Comparison of ENCODE assay signal across 8 cellular contexts in genomic region chr2:231673348-231673770, GRCh38. TPM values are rescaled to one million over a fixed set of nuclear protein-coding genes. Genes with fewer than 3 reads are reported as not detected.
DNase-seq lines count a peak whose midpoint lies in the region; ATAC-seq, FAIRE-seq and TF ChIP-seq lines count a peak whose summit lies in the region.

No MANE protein-coding gene starts in this region.

- H3K27ac Mint-ChIP-seq in astrocyte (ENCODE audit: unreplicated experiment) (peak overlapping the region; percentile 91), T-cell (peak overlapping the region in 1 of 2 donors; percentile 61)

- H3K4me2 ChIP-seq in astrocyte (ENCODE audit: low read length): peak overlapping the region; percentile 73

- ATAC-seq in left lung: peak; percentile 82
- no peak for ATAC-seq in T-cell (replicated peaks in 1 of 4)

- FAIRE-seq in astrocyte (lab: Jason Lieb, UNC): no peak

- intact Hi-C loops in left lung (cut with DNase I): no loop called here

- DNase-seq in COLO829 (ENCODE audit: low spot score): peak; percentile 81
- peak; percentile 36 for DNase-seq in astrocyte (ENCODE audit: low read depth)
- DNase-seq in left lung: peak; percentile 88 to 90
- DNase-seq in cortex of kidney (lab: John Stamatoyannopoulos, UW): no peak
- DNase-seq in GM03348 (ENCODE audit: low spot score): no peak
- DNase-seq in T-cell: no peak
- no peak for DNase-seq in NCI-H1436 treated with DMSO at 0.1 percent for 48 hours (lab: John Stamatoyannopoulos, UW)

- CTCF ChIA-PET in T-cell (lab: Charles Lee): interaction anchor here (0.6 to 1.1 kb wide), 3 partner anchors 14 to 56 kb away, joined by 3 to 9 read pairs (median 3); no protein-coding TSS in a partner anchor

- no peak overlapping the region for H3K4me3 ChIP-seq in astrocyte (ENCODE audit: insufficient read depth, low read depth, low read length)
- H3K4me3 ChIP-seq in left lung: peak overlapping the region in 1 of 2 donors; percentile 3

- no peaks in the 10 kb centered on the region for H4K20me1 ChIP-seq in astrocyte (ENCODE audit: insufficient read depth, low read length)

- no peak for TF ChIP-seq CTCF in astrocyte (IDR thresholded peaks at IDR 0.05; ENCODE audit: insufficient read depth, low read depth, low read length)
- TF ChIP-seq CTCF in left lung (IDR thresholded peaks at IDR 0.05): no peak

- H3K27me3 Mint-ChIP-seq in astrocyte (ENCODE audit: low read depth, unreplicated experiment): no peaks in the 10 kb centered on the region
- H3K27me3 Mint-ChIP-seq in T-cell: peaks cover 0 to 2% of the 10 kb centered on the region in 2 donors

- H3K36me3 ChIP-seq in KOPT-K1 (ENCODE audit: insufficient read depth, low read length): no peaks in the 10 kb centered on the region
- H3K36me3 ChIP-seq in astrocyte (ENCODE audit: insufficient read depth, low read length): no peaks in the 10 kb centered on the region
- H3K36me3 ChIP-seq in left lung: no peaks in the 10 kb centered on the region

- H3K4me1 Mint-ChIP-seq in astrocyte (ENCODE audit: low read depth, unreplicated experiment): peaks cover 7% of the 10 kb centered on the region
- peaks cover 5 to 8% (median 6%) of the 10 kb centered on the region in 3 donors for H3K4me1 Mint-ChIP-seq in T-cell

- POLR2A ChIA-PET in T-cell (lab: Charles Lee): interaction anchor here (0.6 kb wide), 2 partner anchors 50 to 209 kb away, joined by 3 read pairs; no protein-coding TSS in a partner anchor

- H3K4me1 ChIP-seq in astrocyte (ENCODE audit: insufficient read depth, low read length) (peaks cover 16% of the 10 kb centered on the region), left lung (peaks cover 33 to 47% of the 10 kb centered on the region in 2 donors)

- no peaks in the 10 kb centered on the region for H3K79me2 ChIP-seq in astrocyte (ENCODE audit: insufficient read depth, low read length)

- H3K9me3 Mint-ChIP-seq in astrocyte (ENCODE audit: unreplicated experiment) (no peaks in the 10 kb centered on the region), T-cell (no peaks in the 10 kb centered on the region)

- H2AFZ ChIP-seq in astrocyte (ENCODE audit: low read depth, low read length): peak overlapping the region; percentile 85

- H3K36me3 Mint-ChIP-seq in astrocyte (ENCODE audit: low read depth, unreplicated experiment): no peaks in the 10 kb centered on the region
- no peaks in the 10 kb centered on the region for H3K36me3 Mint-ChIP-seq in T-cell

- peak overlapping the region; percentile 68 for H3K4me3 Mint-ChIP-seq in astrocyte (ENCODE audit: unreplicated experiment)
- H3K4me3 Mint-ChIP-seq in T-cell: no peak overlapping the region

- H3K9me3 ChIP-seq in KOPT-K1 (ENCODE audit: insufficient read depth, low read length, poor library complexity, severe bottlenecking) (no peaks in the 10 kb centered on the region), astrocyte (ENCODE audit: insufficient read depth, low read depth, low read length) (no peaks in the 10 kb centered on the region), left lung (no peaks in the 10 kb centered on the region)

- H3K27me3 ChIP-seq in astrocyte (ENCODE audit: insufficient read depth, low read length) (no peaks in the 10 kb centered on the region), left lung (no peaks in the 10 kb centered on the region)

- H3K9ac ChIP-seq in astrocyte (ENCODE audit: low read length): peak overlapping the region; percentile 71

- H3K27ac ChIP-seq in KOPT-K1 (ENCODE audit: low read depth, low read length, poor library complexity, severe bottlenecking): peak overlapping the region; percentile 87
- peak overlapping the region; percentile 71 for H3K27ac ChIP-seq in astrocyte (ENCODE audit: low read depth, low read length)
- H3K27ac ChIP-seq in left lung: peak overlapping the region; percentile 76 to 92

RNA-seq across cellular contexts. Expression of gene PTMA, which starts 35.0 kb away (rescaled TPM):
- 396 and 469 TPM in 2 replicates for total RNA-seq in astrocyte
- 100 to 1,000 TPM; 677 to 980 TPM for total RNA-seq in left lung
- total RNA-seq in T-cell: 1,000 to 10,000 TPM; 1,067 to 1,378 (median 1,149) TPM

Comparison
In these comparisons a context has a peak if more than half of its experiments do, and no peak if none do; other contexts are left out.
1. DNase-seq: peak in COLO829 (single experiment), astrocyte (single experiment) and left lung (2 of 2); none in cortex of kidney (single experiment), GM03348 (single experiment), T-cell (0 of 34) and NCI-H1436 treated with DMSO at 0.1 percent for 48 hours (single experiment).
2. Peak in every context shown above with its lines, with median percentiles within 50 percentile points of each other: H3K27ac ChIP-seq.